20 cellular contexts compared by ENCODE assay signal in genomic region chr20:60283281-60283680, GRCh38.
"Had no signal": no experiment of that assay in that cellular context is flagged by ENCODE, and none has a peak within 500 bp of the region (broad histone marks: within the 10 kb centered on the region; RNA-seq: fewer than 3 reads in every experiment).

No MANE protein-coding gene starts in this region.

- H3K4me3 ChIP-seq: esophagus squamous epithelium, transverse colon, vagina had no signal

- DNase-seq: activated B cell treated with CpG ODN at 0.5 μM for 24 hours; activated CD4-positive, alpha-beta T cell treated with anti-CD3 and anti-CD28 coated beads, Interleukin-2, amount 10 ng/mL, durations not matched to agents 24 days and 14 days; activated CD8-positive, alpha-beta memory T cell treated with anti-CD3 and anti-CD28 coated beads, Interleukin-2, amount 50 U/mL, for 4 hours; activated CD8-positive, alpha-beta T cell treated with anti-CD3 and anti-CD28 coated beads, Interleukin-2, amount 10 ng/mL, durations not matched to agents 7 days and 5 days; activated gamma-delta T cell; activated T-cell treated with anti-CD3 and anti-CD28 coated beads, Interleukin-2, amount 50 U/mL, for 48 hours; caudate nucleus; esophagus squamous epithelium; foreskin fibroblast; hypothalamus; mesenchymal stem cell; nucleus accumbens; stimulated activated CD4-positive, alpha-beta T cell treated with anti-CD3 and anti-CD28 coated beads, Interleukin-15, amount 100 ng/mL, for 24 hours; stimulated activated CD4-positive, alpha-beta T cell treated with anti-CD3 and anti-CD28 coated beads, Interleukin-4, amount 100 ng/mL, for 24 hours; stimulated activated CD8-positive, alpha-beta memory T cell treated with anti-CD3 and anti-CD28 coated beads, Interleukin-4, amount 100 ng/mL, for 48 hours; stimulated activated naive CD4-positive, alpha-beta T cell treated with Interleukin-2 at 50 U/mL for 16 hours; transverse colon had no signal

- H3K36me3 ChIP-seq: esophagus squamous epithelium, transverse colon, vagina had no signal

- ATAC-seq: activated CD8-positive, alpha-beta T cell treated with anti-CD3 and anti-CD28 coated beads, Interleukin-2, amount 10 ng/mL, durations not matched to agents 7 days and 5 days; activated naive CD4-positive, alpha-beta T cell treated with anti-CD3 and anti-CD28 coated beads, Interleukin-2, amount 50 U/mL, for 72 hours; natural killer cell treated with Interleukin-12 subunit alpha and Interleukin-12 subunit beta and Interleukin-15 and Interleukin-18, amount 100 ng/mL, for 72 hours had no signal

- H3K27ac ChIP-seq: esophagus squamous epithelium, transverse colon, vagina had no signal

- H3K4me1 ChIP-seq: esophagus squamous epithelium, transverse colon, vagina had no signal

- H3K9me3 ChIP-seq: vagina had no signal
